18 cellular contexts compared by ENCODE assay signal in genomic region chr9:89534464-89534863, GRCh38. TPM values are rescaled to one million over a fixed set of nuclear protein-coding genes. Genes with fewer than 3 reads are reported as not detected.
DNase-seq lines count a peak whose midpoint lies in the region; ATAC-seq and TF ChIP-seq lines count a peak whose summit lies in the region.
"Had no signal": no experiment of that assay in that cellular context is flagged by ENCODE, and none has a peak within 500 bp of the region (broad histone marks: within the 10 kb centered on the region; RNA-seq: fewer than 3 reads in every experiment).

No MANE protein-coding gene starts in this region.

- no peak for TF ChIP-seq POLR2A in adrenal gland (IDR thresholded peaks at IDR 0.05)

- no peaks in the 10 kb centered on the region for H3K9me3 Mint-ChIP-seq in activated CD8-positive, alpha-beta memory T cell treated with anti-CD3 and anti-CD28 coated beads, Interleukin-2, amount 10 ng/mL, durations not matched to agents 7 days and 5 days (ENCODE audit: low read depth)
- H3K9me3 Mint-ChIP-seq: neural crest cell, type B pancreatic cell had no signal

- TF ChIP-seq CTCF in adrenal gland (IDR thresholded peaks at IDR 0.05), result no peak

- CTCF ChIA-PET in activated CD8-positive, alpha-beta memory T cell treated with anti-CD3 and anti-CD28 coated beads, Interleukin-2, amount 10 ng/mL, durations not matched to agents 7 days and 5 days (lab: Charles Lee), result interaction anchor here (1.3 to 6.8 kb wide), 3 partner anchors 11 to 15 kb away, joined by 4 to 38 read pairs (median 9); no protein-coding TSS in a partner anchor

- intact Hi-C loops in head of caudate nucleus (cut with DNase I), result loop anchor here (5.0 kb wide), 1 partner anchor 112 kb away; no protein-coding TSS in a partner anchor
- intact Hi-C loops in adrenal gland (cut with DNase I), result no loop called here

- no peak for ATAC-seq in activated CD8-positive, alpha-beta memory T cell treated with anti-CD3 and anti-CD28 coated beads, Interleukin-2, amount 10 ng/mL, durations not matched to agents 7 days and 5 days
- no peak for ATAC-seq in T-helper 17 cell
- ATAC-seq: lower lobe of right lung, right cardiac atrium had no signal

- no peaks in the 10 kb centered on the region for H3K36me3 ChIP-seq in adrenal gland (replicated peaks in 1 of 2)
- H3K36me3 ChIP-seq: HAP-1, lower lobe of right lung had no signal

- no peak for DNase-seq in activated CD8-positive, alpha-beta memory T cell treated with anti-CD3 and anti-CD28 coated beads, Interleukin-2, amount 10 ng/mL, durations not matched to agents 7 days and 5 days
- DNase-seq in activated CD8-positive, alpha-beta memory T cell treated with anti-CD3 and anti-CD28 coated beads, Interleukin-2, amount 50 U/mL, for 4 hours, result no peak
- no peak for DNase-seq in T-helper 17 cell
- DNase-seq in head of caudate nucleus, result peak in 23 of 42 donors; percentile 22 to 79 (median 53)
- DNase-seq in stimulated activated CD8-positive, alpha-beta memory T cell treated with anti-CD3 and anti-CD28 coated beads, Interleukin-4, amount 100 ng/mL, for 48 hours, result peak; percentile 26
- no peak for DNase-seq in adrenal gland
- DNase-seq in activated gamma-delta T cell (lab: John Stamatoyannopoulos, UW), result no peak
- DNase-seq in DMS 273 (lab: John Stamatoyannopoulos, UW; ENCODE audit: unreplicated experiment), result no peak
- DNase-seq: Calu3; effector CD8-positive, alpha-beta T cell; lower lobe of right lung; NCI-H2029; NCI-H510A; right cardiac atrium; stimulated activated CD4-positive, alpha-beta T cell treated with anti-CD3 and anti-CD28 coated beads, Interleukin-2, amount 100 ng/mL, for 24 hours had no signal

- WGBS in adrenal gland, 4 donors, result 67 to 79% (median 71%) methylated on average over 6 to 9 of the region's 9 CpGs

- H3K4me1 Mint-ChIP-seq in activated CD8-positive, alpha-beta memory T cell treated with anti-CD3 and anti-CD28 coated beads, Interleukin-2, amount 10 ng/mL, durations not matched to agents 7 days and 5 days, result peaks cover 91% of the 10 kb centered on the region
- H3K4me1 Mint-ChIP-seq in T-helper 17 cell, result peaks cover 79% of the 10 kb centered on the region

- no peak overlapping the region for H3K4me3 Mint-ChIP-seq in activated CD8-positive, alpha-beta memory T cell treated with anti-CD3 and anti-CD28 coated beads, Interleukin-2, amount 10 ng/mL, durations not matched to agents 7 days and 5 days
- no peak overlapping the region for H3K4me3 Mint-ChIP-seq in T-helper 17 cell
- H3K4me3 Mint-ChIP-seq: neural crest cell, type B pancreatic cell had no signal

- H3K27me3 ChIP-seq in adrenal gland, result no peaks in the 10 kb centered on the region

- H3K4me3 ChIP-seq in adrenal gland, result no peak overlapping the region
- H3K4me3 ChIP-seq: HAP-1, lower lobe of right lung had no signal

- peaks cover 0 to 3% of the 10 kb centered on the region in 2 donors for H3K4me1 ChIP-seq in adrenal gland (replicated peaks in 1 of 2)
- H3K4me1 ChIP-seq: HAP-1 had no signal

- H3K27ac Mint-ChIP-seq in activated CD8-positive, alpha-beta memory T cell treated with anti-CD3 and anti-CD28 coated beads, Interleukin-2, amount 10 ng/mL, durations not matched to agents 7 days and 5 days, result peak overlapping the region; percentile 97
- H3K27ac Mint-ChIP-seq in T-helper 17 cell, result peak overlapping the region; percentile 77
- H3K27ac Mint-ChIP-seq: type B pancreatic cell had no signal

- no peaks in the 10 kb centered on the region for H3K27me3 Mint-ChIP-seq in activated CD8-positive, alpha-beta memory T cell treated with anti-CD3 and anti-CD28 coated beads, Interleukin-2, amount 10 ng/mL, durations not matched to agents 7 days and 5 days
- no peaks in the 10 kb centered on the region for H3K27me3 Mint-ChIP-seq in T-helper 17 cell
- H3K27me3 Mint-ChIP-seq: type B pancreatic cell had no signal

- no peak overlapping the region for H3K27ac ChIP-seq in adrenal gland
- H3K27ac ChIP-seq: lower lobe of right lung had no signal

- H3K36me3 Mint-ChIP-seq in activated CD8-positive, alpha-beta memory T cell treated with anti-CD3 and anti-CD28 coated beads, Interleukin-2, amount 10 ng/mL, durations not matched to agents 7 days and 5 days, result no peaks in the 10 kb centered on the region
- no peaks in the 10 kb centered on the region for H3K36me3 Mint-ChIP-seq in T-helper 17 cell (ENCODE audit: low read depth)
- H3K36me3 Mint-ChIP-seq: type B pancreatic cell had no signal

- H3K9me3 ChIP-seq in T-helper 17 cell (ENCODE audit: control insufficient read depth, low read length, poor library complexity, severe bottlenecking) (no peaks in the 10 kb centered on the region), adrenal gland (replicated peaks in 1 of 3) (no peaks in the 10 kb centered on the region)
- H3K9me3 ChIP-seq: HAP-1, lower lobe of right lung had no signal

RNA-seq across cellular contexts. Expression of gene SEMA4D, which starts 36.6 kb away (rescaled TPM):
- total RNA-seq in activated CD8-positive, alpha-beta memory T cell treated with anti-CD3 and anti-CD28 coated beads, Interleukin-2, amount 10 ng/mL, durations not matched to agents 7 days and 5 days, result 100 to 1,000 TPM; 408 to 525 TPM
- total RNA-seq in T-helper 17 cell (100 to 1,000 TPM; 250 to 312 TPM), adrenal gland (10 to 100 TPM; 21.0 to 57.0 (median 27.5) TPM)
- 10 to 100 TPM; 11.5 to 19.6 (median 19.1) TPM for polyA plus RNA-seq in adrenal gland

Comparison
In these comparisons a context has a peak if more than half of its experiments do, and no peak if none do; other contexts are left out.
1. DNase-seq: peak in head of caudate nucleus (23 of 42) and stimulated activated CD8-positive, alpha-beta memory T cell treated with anti-CD3 and anti-CD28 coated beads, Interleukin-4, amount 100 ng/mL, for 48 hours (single experiment); none in activated CD8-positive, alpha-beta memory T cell treated with anti-CD3 and anti-CD28 coated beads, Interleukin-2, amount 10 ng/mL, durations not matched to agents 7 days and 5 days (single experiment), activated CD8-positive, alpha-beta memory T cell treated with anti-CD3 and anti-CD28 coated beads, Interleukin-2, amount 50 U/mL, for 4 hours (single experiment), T-helper 17 cell (0 of 3), adrenal gland (0 of 7), activated gamma-delta T cell (single experiment) and DMS 273 (single experiment).
2. RNA of gene SEMA4D, which starts 36.6 kb away (total RNA-seq): 408 to 525 TPM in activated CD8-positive, alpha-beta memory T cell treated with anti-CD3 and anti-CD28 coated beads, Interleukin-2, amount 10 ng/mL, durations not matched to agents 7 days and 5 days and 250 to 312 TPM in T-helper 17 cell; 21.0 to 57.0 TPM in adrenal gland; every median in the first group is over 4 times any median in the second.